In genomic region chr11:57491371-57492061, GRCh38 we compare ENCODE assay signal across 8 cellular contexts. TPM values are rescaled to one million over a fixed set of nuclear protein-coding genes. Genes with fewer than 3 reads are reported as not detected.
DNase-seq lines count a peak whose midpoint lies in the region; ATAC-seq and TF ChIP-seq lines count a peak whose summit lies in the region.

No MANE protein-coding gene starts in this region.

- TF ChIP-seq CTCF in Peyer's patch (IDR thresholded peaks at IDR 0.05) (peak in 5 of 6 experiments; percentile 8 to 56 (median 48)), tibial nerve (IDR thresholded peaks at IDR 0.05) (peak; percentile 33 to 56 (median 40))

- H3K27me3 Mint-ChIP-seq in activated T-helper 1 cell treated with anti-CD3 and anti-CD28 coated beads, Interleukin-12 subunit alpha, Interleukin-12 subunit beta, Interleukin-2, Interleukin-4 antibody, amounts not matched to agents 30 ng/mL and 10 ng/mL and 1 ng/mL, durations not matched to agents 14 hours and 24 hours and 36 hours (ENCODE audit: insufficient read depth) = no peaks in the 10 kb centered on the region
- H3K27me3 Mint-ChIP-seq in activated naive CD8-positive, alpha-beta T cell treated with anti-CD3 and anti-CD28 coated beads, Interleukin-2, amount 50 U/mL, for 24 hours = no peaks in the 10 kb centered on the region

- DNase-seq in activated T-helper 1 cell treated with Interleukin-2 at 50 U/mL for 16 hours (ENCODE audit: low read depth) = peak; percentile 16
- DNase-seq in activated T-helper 1 cell treated with anti-CD3 and anti-CD28 coated beads, Interleukin-12 subunit alpha, Interleukin-12 subunit beta, Interleukin-2, Interleukin-4 antibody, amounts not matched to agents 30 ng/mL and 10 ng/mL and 1 ng/mL, durations not matched to agents 14 hours and 24 hours and 36 hours (ENCODE audit: low spot score) = no peak
- DNase-seq in Peyer's patch = peak in 1 of 3 donors; percentile 62
- DNase-seq in activated naive CD8-positive, alpha-beta T cell treated with anti-CD3 and anti-CD28 coated beads, Interleukin-2, amount 50 U/mL, for 24 hours = peak; percentile 72
- DNase-seq in kidney tubule cell (ENCODE audit: low spot score) = peak; percentile 20
- DNase-seq in tibial nerve (ENCODE audit: low spot score in 2 of 2) = no peak
- no peak for DNase-seq in NCI-H1694 (lab: John Stamatoyannopoulos, UW)
- DNase-seq in NCI-H446 (lab: John Stamatoyannopoulos, UW) = no peak

- peaks cover 11% of the 10 kb centered on the region for H3K4me1 Mint-ChIP-seq in activated T-helper 1 cell treated with anti-CD3 and anti-CD28 coated beads, Interleukin-12 subunit alpha, Interleukin-12 subunit beta, Interleukin-2, Interleukin-4 antibody, amounts not matched to agents 30 ng/mL and 10 ng/mL and 1 ng/mL, durations not matched to agents 14 hours and 24 hours and 36 hours (ENCODE audit: low read depth)
- H3K4me1 Mint-ChIP-seq in activated naive CD8-positive, alpha-beta T cell treated with anti-CD3 and anti-CD28 coated beads, Interleukin-2, amount 50 U/mL, for 24 hours = peaks cover 12% of the 10 kb centered on the region

- H3K9me3 Mint-ChIP-seq in activated T-helper 1 cell treated with anti-CD3 and anti-CD28 coated beads, Interleukin-12 subunit alpha, Interleukin-12 subunit beta, Interleukin-2, Interleukin-4 antibody, amounts not matched to agents 30 ng/mL and 10 ng/mL and 1 ng/mL, durations not matched to agents 14 hours and 24 hours and 36 hours = no peaks in the 10 kb centered on the region
- no peaks in the 10 kb centered on the region for H3K9me3 Mint-ChIP-seq in activated naive CD8-positive, alpha-beta T cell treated with anti-CD3 and anti-CD28 coated beads, Interleukin-2, amount 50 U/mL, for 24 hours

- no peaks in the 10 kb centered on the region for H3K9me3 ChIP-seq in Peyer's patch
- no peaks in the 10 kb centered on the region for H3K9me3 ChIP-seq in tibial nerve

- no peaks in the 10 kb centered on the region for H3K27me3 ChIP-seq in Peyer's patch
- H3K27me3 ChIP-seq in tibial nerve = no peaks in the 10 kb centered on the region

- H3K4me1 ChIP-seq in Peyer's patch (no peaks in the 10 kb centered on the region), tibial nerve (no peaks in the 10 kb centered on the region)

- no peak overlapping the region for H3K27ac ChIP-seq in Peyer's patch
- no peak overlapping the region for H3K27ac ChIP-seq in tibial nerve

- peak; percentile 61 for ATAC-seq in activated naive CD8-positive, alpha-beta T cell treated with anti-CD3 and anti-CD28 coated beads, Interleukin-2, amount 50 U/mL, for 24 hours

- H3K4me3 ChIP-seq in Peyer's patch (no peak overlapping the region), tibial nerve (no peak overlapping the region)

- peaks cover 0 to 25% (median 0%) of the 10 kb centered on the region in 3 donors for H3K36me3 ChIP-seq in Peyer's patch
- peaks cover 0 to 79% (median 0%) of the 10 kb centered on the region in 3 donors for H3K36me3 ChIP-seq in tibial nerve

- H3K36me3 Mint-ChIP-seq in activated T-helper 1 cell treated with anti-CD3 and anti-CD28 coated beads, Interleukin-12 subunit alpha, Interleukin-12 subunit beta, Interleukin-2, Interleukin-4 antibody, amounts not matched to agents 30 ng/mL and 10 ng/mL and 1 ng/mL, durations not matched to agents 14 hours and 24 hours and 36 hours (ENCODE audit: low read depth) = peaks cover 4% of the 10 kb centered on the region
- H3K36me3 Mint-ChIP-seq in activated naive CD8-positive, alpha-beta T cell treated with anti-CD3 and anti-CD28 coated beads, Interleukin-2, amount 50 U/mL, for 24 hours (ENCODE audit: low read depth) = peaks cover 43% of the 10 kb centered on the region

- no peak overlapping the region for H3K27ac Mint-ChIP-seq in activated T-helper 1 cell treated with anti-CD3 and anti-CD28 coated beads, Interleukin-12 subunit alpha, Interleukin-12 subunit beta, Interleukin-2, Interleukin-4 antibody, amounts not matched to agents 30 ng/mL and 10 ng/mL and 1 ng/mL, durations not matched to agents 14 hours and 24 hours and 36 hours
- H3K27ac Mint-ChIP-seq in activated naive CD8-positive, alpha-beta T cell treated with anti-CD3 and anti-CD28 coated beads, Interleukin-2, amount 50 U/mL, for 24 hours = no peak overlapping the region

- intact Hi-C loops in activated T-helper 1 cell treated with anti-CD3 and anti-CD28 coated beads, Interleukin-12 subunit alpha, Interleukin-12 subunit beta, Interleukin-2, Interleukin-4 antibody, amounts not matched to agents 30 ng/mL and 10 ng/mL and 1 ng/mL, durations not matched to agents 14 hours and 24 hours and 36 hours (cut with micrococcal nuclease) = loop anchor here (5.0 kb wide), 1 partner anchor 34 kb away; no protein-coding TSS in a partner anchor

- no peak for TF ChIP-seq EP300 in tibial nerve (IDR thresholded peaks at IDR 0.05)

- no peak overlapping the region for H3K4me3 Mint-ChIP-seq in activated T-helper 1 cell treated with anti-CD3 and anti-CD28 coated beads, Interleukin-12 subunit alpha, Interleukin-12 subunit beta, Interleukin-2, Interleukin-4 antibody, amounts not matched to agents 30 ng/mL and 10 ng/mL and 1 ng/mL, durations not matched to agents 14 hours and 24 hours and 36 hours
- H3K4me3 Mint-ChIP-seq in activated naive CD8-positive, alpha-beta T cell treated with anti-CD3 and anti-CD28 coated beads, Interleukin-2, amount 50 U/mL, for 24 hours = no peak overlapping the region

- 70 to 74% methylated on average over 10 to 11 of the region's 11 CpGs for WGBS in tibial nerve, 2 donors

- no peak for TF ChIP-seq POLR2A in Peyer's patch (IDR thresholded peaks at IDR 0.05)
- no peak for TF ChIP-seq POLR2A in tibial nerve (IDR thresholded peaks at IDR 0.05)

RNA-seq across cellular contexts. Expression of gene SLC43A1, which starts 24.0 kb away (rescaled TPM):
- total RNA-seq in activated T-helper 1 cell treated with anti-CD3 and anti-CD28 coated beads, Interleukin-12 subunit alpha, Interleukin-12 subunit beta, Interleukin-2, Interleukin-4 antibody, amounts not matched to agents 30 ng/mL and 10 ng/mL and 1 ng/mL, durations not matched to agents 14 hours and 24 hours and 36 hours = 29.1 and 30.3 TPM in 2 replicates
- total RNA-seq in Peyer's patch (10 to 100 TPM in 3 of 4 donors, 1 to 10 TPM in 1; 4.6 to 19.0 (median 11.2) TPM), tibial nerve (10 to 100 TPM; 35.8 to 47.3 (median 42.4) TPM)

RNA-seq across cellular contexts. Expression of gene RTN4RL2, which starts 31.2 kb away (rescaled TPM):
- 0.54 TPM in 1 of 2 replicates, not detected in the other for total RNA-seq in activated T-helper 1 cell treated with anti-CD3 and anti-CD28 coated beads, Interleukin-12 subunit alpha, Interleukin-12 subunit beta, Interleukin-2, Interleukin-4 antibody, amounts not matched to agents 30 ng/mL and 10 ng/mL and 1 ng/mL, durations not matched to agents 14 hours and 24 hours and 36 hours
- total RNA-seq in Peyer's patch (1 to 10 TPM in 1 of 4 donors, not detected in 3; 1.2 TPM), tibial nerve (1 to 10 TPM in 1 of 4 donors, under 1 TPM in 2, not detected in 1; 0.20 to 1.5 (median 0.42) TPM)

RNA-seq across cellular contexts. Expression of gene TIMM10, which starts 39.0 kb away (rescaled TPM):
- 98.2 and 99.6 TPM in 2 replicates for total RNA-seq in activated T-helper 1 cell treated with anti-CD3 and anti-CD28 coated beads, Interleukin-12 subunit alpha, Interleukin-12 subunit beta, Interleukin-2, Interleukin-4 antibody, amounts not matched to agents 30 ng/mL and 10 ng/mL and 1 ng/mL, durations not matched to agents 14 hours and 24 hours and 36 hours
- total RNA-seq in Peyer's patch (10 to 100 TPM; 16.8 to 39.6 (median 19.6) TPM), tibial nerve (10 to 100 TPM; 20.2 to 51.6 (median 40.1) TPM)

RNA-seq across cellular contexts. Expression of gene SMTNL1, which starts 45.9 kb away (rescaled TPM):
- total RNA-seq in activated T-helper 1 cell treated with anti-CD3 and anti-CD28 coated beads, Interleukin-12 subunit alpha, Interleukin-12 subunit beta, Interleukin-2, Interleukin-4 antibody, amounts not matched to agents 30 ng/mL and 10 ng/mL and 1 ng/mL, durations not matched to agents 14 hours and 24 hours and 36 hours = not detected in 2 replicates
- total RNA-seq in Peyer's patch (not detected), tibial nerve (not detected)

Comparison
In these comparisons a context has a peak if more than half of its experiments do, and no peak if none do; other contexts are left out.
1. DNase-seq: peak in activated T-helper 1 cell treated with Interleukin-2 at 50 U/mL for 16 hours (single experiment), activated naive CD8-positive, alpha-beta T cell treated with anti-CD3 and anti-CD28 coated beads, Interleukin-2, amount 50 U/mL, for 24 hours (single experiment) and kidney tubule cell (single experiment); none in activated T-helper 1 cell treated with anti-CD3 and anti-CD28 coated beads, Interleukin-12 subunit alpha, Interleukin-12 subunit beta, Interleukin-2, Interleukin-4 antibody, amounts not matched to agents 30 ng/mL and 10 ng/mL and 1 ng/mL, durations not matched to agents 14 hours and 24 hours and 36 hours (single experiment), tibial nerve (0 of 2), NCI-H1694 (single experiment) and NCI-H446 (0 of 2).